In genomic region chr11:117203069-117203407, GRCh38 we compare ENCODE assay signal across 16 cellular contexts. TPM values are rescaled to one million over a fixed set of nuclear protein-coding genes. Genes with fewer than 3 reads are reported as not detected.
DNase-seq lines count a peak whose midpoint lies in the region; ATAC-seq and TF ChIP-seq lines count a peak whose summit lies in the region.
"Had no signal": no experiment of that assay in that cellular context is flagged by ENCODE, and none has a peak within 500 bp of the region (broad histone marks: within the 10 kb centered on the region; RNA-seq: fewer than 3 reads in every experiment).

No MANE protein-coding gene starts in this region.

- no peak for ATAC-seq in activated naive CD8-positive, alpha-beta T cell treated with anti-CD3 and anti-CD28 coated beads, Interleukin-2, amount 50 U/mL, for 24 hours
- ATAC-seq in naive thymus-derived CD8-positive, alpha-beta T cell = peak in 1 of 2 donors; percentile 10
- no peak for ATAC-seq in esophagus mucosa
- no peak for ATAC-seq in GM18519 (IDR thresholded peaks at IDR 0.05; ENCODE audit: low FRiP score, unreplicated experiment)
- ATAC-seq: activated CD8-positive, alpha-beta memory T cell treated with anti-CD3 and anti-CD28 coated beads, Interleukin-2, amount 10 ng/mL, durations not matched to agents 7 days and 5 days; body of pancreas; GM12878; Panc1 had no signal

- intact Hi-C loops in colonic mucosa (cut with DNase I) = no loop called here

- no peaks in the 10 kb centered on the region for H3K9me3 Mint-ChIP-seq in activated naive CD8-positive, alpha-beta T cell (ENCODE audit: low read depth)
- H3K9me3 Mint-ChIP-seq in activated naive CD8-positive, alpha-beta T cell treated with anti-CD3 and anti-CD28 coated beads, Interleukin-2, amount 50 U/mL, for 24 hours = no peaks in the 10 kb centered on the region
- H3K9me3 Mint-ChIP-seq in naive thymus-derived CD8-positive, alpha-beta T cell = no peaks in the 10 kb centered on the region

- no peaks in the 10 kb centered on the region for H3K27me3 Mint-ChIP-seq in activated naive CD8-positive, alpha-beta T cell
- H3K27me3 Mint-ChIP-seq in activated naive CD8-positive, alpha-beta T cell treated with anti-CD3 and anti-CD28 coated beads, Interleukin-2, amount 50 U/mL, for 24 hours = no peaks in the 10 kb centered on the region
- H3K27me3 Mint-ChIP-seq in naive thymus-derived CD8-positive, alpha-beta T cell = no peaks in the 10 kb centered on the region
- H3K27me3 Mint-ChIP-seq: activated CD8-positive, alpha-beta memory T cell treated with anti-CD3 and anti-CD28 coated beads, Interleukin-2, amount 10 ng/mL, durations not matched to agents 7 days and 5 days had no signal

- H3K27ac ChIP-seq in colonic mucosa (no peak overlapping the region), tibial nerve (peak overlapping the region; percentile 80 to 92 (median 88))

- H3K36me3 Mint-ChIP-seq in activated naive CD8-positive, alpha-beta T cell = peaks cover 2% of the 10 kb centered on the region
- H3K36me3 Mint-ChIP-seq in activated naive CD8-positive, alpha-beta T cell treated with anti-CD3 and anti-CD28 coated beads, Interleukin-2, amount 50 U/mL, for 24 hours (ENCODE audit: low read depth) = peaks cover 6% of the 10 kb centered on the region
- peaks cover 0 to 33% (median 6%) of the 10 kb centered on the region in 3 donors for H3K36me3 Mint-ChIP-seq in naive thymus-derived CD8-positive, alpha-beta T cell

- TF ChIP-seq EP300 in tibial nerve (IDR thresholded peaks at IDR 0.05) = no peak

- peak overlapping the region in 1 of 2 donors; percentile 46 for H3K9ac ChIP-seq in colonic mucosa (ENCODE audit: low read depth in 2 of 2, low read length in 2 of 2)

- H3K4me1 ChIP-seq in colonic mucosa (peaks cover 7% of the 10 kb centered on the region), tibial nerve (peaks cover 0 to 62% (median 16%) of the 10 kb centered on the region in 4 donors)

- H3K36me3 ChIP-seq in colonic mucosa (no peaks in the 10 kb centered on the region), tibial nerve (peaks cover 0 to 52% (median 0%) of the 10 kb centered on the region in 3 donors)

- H3K4me3 Mint-ChIP-seq in activated naive CD8-positive, alpha-beta T cell = no peak overlapping the region
- no peak overlapping the region for H3K4me3 Mint-ChIP-seq in activated naive CD8-positive, alpha-beta T cell treated with anti-CD3 and anti-CD28 coated beads, Interleukin-2, amount 50 U/mL, for 24 hours
- no peak overlapping the region for H3K4me3 Mint-ChIP-seq in naive thymus-derived CD8-positive, alpha-beta T cell
- H3K4me3 Mint-ChIP-seq: activated CD8-positive, alpha-beta memory T cell treated with anti-CD3 and anti-CD28 coated beads, Interleukin-2, amount 10 ng/mL, durations not matched to agents 7 days and 5 days had no signal

- DNase-seq in activated naive CD8-positive, alpha-beta T cell treated with anti-CD3 and anti-CD28 coated beads, Interleukin-2, amount 50 U/mL, for 24 hours = no peak
- no peak for DNase-seq in colonic mucosa
- no peak for DNase-seq in naive thymus-derived CD8-positive, alpha-beta T cell
- DNase-seq in tibial nerve (ENCODE audit: low spot score in 2 of 2) = no peak
- no peak for DNase-seq in NCI-H2029 treated with DMSO at 0.1 percent for 48 hours (lab: John Stamatoyannopoulos, UW)
- DNase-seq: activated CD8-positive, alpha-beta memory T cell treated with anti-CD3 and anti-CD28 coated beads, Interleukin-2, amount 10 ng/mL, durations not matched to agents 7 days and 5 days; body of pancreas; DMS79 treated with DMSO at 0.1 percent for 48 hours; H7; NCI-H1092; retina had no signal

- no peak for TF ChIP-seq POLR2A in tibial nerve (IDR thresholded peaks at IDR 0.05)

- POLR2A ChIA-PET in naive thymus-derived CD8-positive, alpha-beta T cell (lab: Charles Lee) = interaction anchor here (1.1 to 1.5 kb wide), 3 partner anchors 11 to 15 kb away, joined by 3 to 5 read pairs (median 4); no protein-coding TSS in a partner anchor

- H3K27me3 ChIP-seq in colonic mucosa (no peaks in the 10 kb centered on the region), tibial nerve (no peaks in the 10 kb centered on the region)
- H3K27me3 ChIP-seq: body of pancreas had no signal

- WGBS in tibial nerve, 2 donors = 65 to 91% methylated on average over 10 of the region's 10 CpGs

- H3K4me3 ChIP-seq in colonic mucosa = peak overlapping the region; percentile 1
- peak overlapping the region in 3 of 4 donors; percentile 53 to 60 (median 58) for H3K4me3 ChIP-seq in tibial nerve
- H3K4me3 ChIP-seq: body of pancreas, GM12878 had no signal

- TF ChIP-seq CTCF in colonic mucosa (IDR thresholded peaks at IDR 0.05) (no peak), tibial nerve (IDR thresholded peaks at IDR 0.05) (no peak)

- H3K9me3 ChIP-seq in colonic mucosa = no peaks in the 10 kb centered on the region
- no peaks in the 10 kb centered on the region for H3K9me3 ChIP-seq in tibial nerve
- H3K9me3 ChIP-seq: body of pancreas had no signal

- H3K27ac Mint-ChIP-seq in activated naive CD8-positive, alpha-beta T cell = peak overlapping the region; percentile 41
- H3K27ac Mint-ChIP-seq in activated naive CD8-positive, alpha-beta T cell treated with anti-CD3 and anti-CD28 coated beads, Interleukin-2, amount 50 U/mL, for 24 hours = no peak overlapping the region
- peak overlapping the region in 8 of 10 donors; percentile 26 to 80 (median 68) for H3K27ac Mint-ChIP-seq in naive thymus-derived CD8-positive, alpha-beta T cell
- H3K27ac Mint-ChIP-seq: activated CD8-positive, alpha-beta memory T cell treated with anti-CD3 and anti-CD28 coated beads, Interleukin-2, amount 10 ng/mL, durations not matched to agents 7 days and 5 days had no signal

- H3K4me1 Mint-ChIP-seq in activated naive CD8-positive, alpha-beta T cell (ENCODE audit: low read depth) = no peaks in the 10 kb centered on the region
- H3K4me1 Mint-ChIP-seq in activated naive CD8-positive, alpha-beta T cell treated with anti-CD3 and anti-CD28 coated beads, Interleukin-2, amount 50 U/mL, for 24 hours = no peaks in the 10 kb centered on the region
- peaks cover 0 to 4% (median 2%) of the 10 kb centered on the region in 4 donors for H3K4me1 Mint-ChIP-seq in naive thymus-derived CD8-positive, alpha-beta T cell
- H3K4me1 Mint-ChIP-seq: activated CD8-positive, alpha-beta memory T cell treated with anti-CD3 and anti-CD28 coated beads, Interleukin-2, amount 10 ng/mL, durations not matched to agents 7 days and 5 days had no signal

RNA-seq across cellular contexts. Expression of gene TAGLN, which starts 3.9 kb away (rescaled TPM):
- total RNA-seq in colonic mucosa (100 to 1,000 TPM in 1 of 2 donors, 10 to 100 TPM in 1; 86.8 to 989 TPM), tibial nerve (1,000 to 10,000 TPM; 1,525 to 3,984 (median 2,307) TPM), esophagus mucosa (55.9 TPM)
- total RNA-seq in naive thymus-derived CD8-positive, alpha-beta T cell = 10 to 100 TPM; 12.1 to 14.4 TPM
- under 1 TPM; 0.13 to 0.51 (median 0.21) TPM for polyA plus RNA-seq in naive thymus-derived CD8-positive, alpha-beta T cell

RNA-seq across cellular contexts. Expression of gene SIDT2, which starts 24.5 kb away (rescaled TPM):
- total RNA-seq in colonic mucosa (10 to 100 TPM; 42.9 to 69.3 TPM), tibial nerve (100 to 1,000 TPM in 3 of 4 donors, 10 to 100 TPM in 1; 72.6 to 132 (median 125) TPM), esophagus mucosa (9.8 TPM)
- 10 to 100 TPM; 48.0 to 63.0 TPM for total RNA-seq in naive thymus-derived CD8-positive, alpha-beta T cell
- polyA plus RNA-seq in naive thymus-derived CD8-positive, alpha-beta T cell = 1 to 10 TPM; 2.3 to 3.1 (median 2.3) TPM

RNA-seq across cellular contexts. Expression of gene PCSK7, which starts 28.8 kb away (rescaled TPM):
- total RNA-seq in colonic mucosa = 100 to 1,000 TPM; 111 to 195 TPM
- 100 to 1,000 TPM; 277 to 296 TPM for total RNA-seq in naive thymus-derived CD8-positive, alpha-beta T cell
- 10 to 100 TPM; 32.6 to 60.6 (median 47.8) TPM for polyA plus RNA-seq in naive thymus-derived CD8-positive, alpha-beta T cell
- 10 to 100 TPM; 45.4 to 94.5 (median 71.6) TPM for total RNA-seq in tibial nerve
- 44.4 TPM for total RNA-seq in esophagus mucosa

RNA-seq across cellular contexts. Expression of gene RNF214, which starts 29.4 kb away (rescaled TPM):
- total RNA-seq in colonic mucosa (10 to 100 TPM; 20.0 to 20.3 TPM), tibial nerve (10 to 100 TPM; 10.8 to 16.6 (median 12.8) TPM), esophagus mucosa (13.7 TPM)
- 10 to 100 TPM; 28.8 to 30.3 TPM for total RNA-seq in naive thymus-derived CD8-positive, alpha-beta T cell
- polyA plus RNA-seq in naive thymus-derived CD8-positive, alpha-beta T cell = 10 to 100 TPM in 1 of 3 donors, 1 to 10 TPM in 2; 7.5 to 11.6 (median 9.3) TPM

RNA-seq across cellular contexts. Expression of gene PAFAH1B2, which starts 59.0 kb away (rescaled TPM):
- total RNA-seq in colonic mucosa (10 to 100 TPM; 76.4 to 80.5 TPM), tibial nerve (100 to 1,000 TPM in 3 of 4 donors, 10 to 100 TPM in 1; 96.9 to 125 (median 109) TPM), esophagus mucosa (50.9 TPM)
- 10 to 100 TPM; 59.2 to 60.5 TPM for total RNA-seq in naive thymus-derived CD8-positive, alpha-beta T cell
- polyA plus RNA-seq in naive thymus-derived CD8-positive, alpha-beta T cell = 10 to 100 TPM; 14.4 to 19.5 (median 18.3) TPM
